Comparison of ENCODE assay signal across 11 cellular contexts in genomic region chr2:206212673-206213513, GRCh38. TPM values are rescaled to one million over a fixed set of nuclear protein-coding genes. Genes with fewer than 3 reads are reported as not detected.
DNase-seq lines count a peak whose midpoint lies in the region; ATAC-seq and TF ChIP-seq lines count a peak whose summit lies in the region.
"Had no signal": no experiment of that assay in that cellular context is flagged by ENCODE, and none has a peak within 500 bp of the region (broad histone marks: within the 10 kb centered on the region; RNA-seq: fewer than 3 reads in every experiment).

No MANE protein-coding gene starts in this region.

- H3K4me3 ChIP-seq in left ventricle myocardium inferior (peak overlapping the region; percentile 40), kidney epithelial cell (ENCODE audit: low read depth, low read length) (peak overlapping the region; percentile 13)
- H3K4me3 ChIP-seq: gastrocnemius medialis had no signal

- no peak for ATAC-seq in HG03097 (IDR thresholded peaks at IDR 0.05; ENCODE audit: low FRiP score, unreplicated experiment)
- ATAC-seq in GM21390 (IDR thresholded peaks at IDR 0.05; ENCODE audit: unreplicated experiment), result no peak

- DNase-seq in left ventricle myocardium inferior, result no peak
- no peak for DNase-seq in cardiac septum (ENCODE audit: low spot score)
- DNase-seq in amniotic epithelial cell (ENCODE audit: low read depth), result peak; percentile 79
- no peak for DNase-seq in kidney epithelial cell (ENCODE audit: low read depth)
- DNase-seq in GM20000 (ENCODE audit: low spot score), result no peak
- DNase-seq in GM19240 (ENCODE audit: insufficient read length, low spot score), result no peak
- DNase-seq: activated CD4-positive, alpha-beta T cell treated with anti-CD3 and anti-CD28 coated beads, Interleukin-2, amount 50 U/mL, for 4 hours; gastrocnemius medialis; stimulated activated CD4-positive, alpha-beta T cell treated with anti-CD3 and anti-CD28 coated beads, Interleukin-2, amount 100 ng/mL, for 48 hours had no signal

- intact Hi-C loops in left ventricle myocardium inferior (cut with micrococcal nuclease), result no loop called here
- intact Hi-C loops in cardiac septum (cut with DNase I), result no loop called here

- H3K4me1 ChIP-seq in left ventricle myocardium inferior, result peaks cover 6% of the 10 kb centered on the region

- H3K27me3 ChIP-seq in left ventricle myocardium inferior (ENCODE audit: low read depth), result peaks cover 17% of the 10 kb centered on the region
- no peaks in the 10 kb centered on the region for H3K27me3 ChIP-seq in kidney epithelial cell (ENCODE audit: control insufficient read depth, insufficient read depth, low read length)
- H3K27me3 ChIP-seq: gastrocnemius medialis had no signal

- no peak overlapping the region for H3K27ac ChIP-seq in left ventricle myocardium inferior (replicated peaks)
- H3K27ac ChIP-seq: gastrocnemius medialis had no signal

- TF ChIP-seq CTCF in left ventricle myocardium inferior (IDR thresholded peaks at IDR 0.05; ENCODE audit: borderline replicate concordance) (no peak), kidney epithelial cell (IDR thresholded peaks at IDR 0.05; ENCODE audit: insufficient read depth, low read length, poor library complexity, severe bottlenecking) (no peak), GM20000 (IDR thresholded peaks at IDR 0.05; ENCODE audit: extremely low read depth, missing control alignments) (no peak)

- H3K36me3 ChIP-seq in left ventricle myocardium inferior (no peaks in the 10 kb centered on the region), kidney epithelial cell (ENCODE audit: control insufficient read depth, insufficient read depth, low read length) (no peaks in the 10 kb centered on the region)
- H3K36me3 ChIP-seq: gastrocnemius medialis had no signal

- H3K9me3 ChIP-seq in left ventricle myocardium inferior (replicated peaks), result no peaks in the 10 kb centered on the region
- H3K9me3 ChIP-seq: gastrocnemius medialis had no signal

RNA-seq across cellular contexts. Expression of gene EEF1B2, which starts 53.2 kb away (rescaled TPM):
- total RNA-seq in left ventricle myocardium inferior (229 TPM), cardiac septum (223 TPM), kidney epithelial cell (654 and 772 TPM in 2 replicates)

RNA-seq across cellular contexts. Expression of gene NDUFS1, which starts 53.6 kb away (rescaled TPM):
- total RNA-seq in left ventricle myocardium inferior, result 486 TPM
- total RNA-seq in cardiac septum, result 388 TPM
- total RNA-seq in kidney epithelial cell, result 102 and 107 TPM in 2 replicates
